ENCODE assay signal across 1 cellular context in genomic region chr22:39988386-39989114, GRCh38.
TF ChIP-seq lines count a peak whose summit lies in the region.

No MANE protein-coding gene starts in this region.

TF ChIP-seq in SK-N-SH treated with all-trans-retinoic acid at 6 μM for 48 hours, 23 proteins besides CTCF, POLR2A, EP300 and RAD21 (continued from another document):
- TF ChIP-seq TSHZ2 (CRISPR knock-in tag; IDR thresholded peaks at IDR 0.05) (no peak), OSR1 (CRISPR knock-in tag; IDR thresholded peaks at IDR 0.05) (no peak)
